1 cellular context compared by ENCODE assay signal in the genomic region with DNA sequence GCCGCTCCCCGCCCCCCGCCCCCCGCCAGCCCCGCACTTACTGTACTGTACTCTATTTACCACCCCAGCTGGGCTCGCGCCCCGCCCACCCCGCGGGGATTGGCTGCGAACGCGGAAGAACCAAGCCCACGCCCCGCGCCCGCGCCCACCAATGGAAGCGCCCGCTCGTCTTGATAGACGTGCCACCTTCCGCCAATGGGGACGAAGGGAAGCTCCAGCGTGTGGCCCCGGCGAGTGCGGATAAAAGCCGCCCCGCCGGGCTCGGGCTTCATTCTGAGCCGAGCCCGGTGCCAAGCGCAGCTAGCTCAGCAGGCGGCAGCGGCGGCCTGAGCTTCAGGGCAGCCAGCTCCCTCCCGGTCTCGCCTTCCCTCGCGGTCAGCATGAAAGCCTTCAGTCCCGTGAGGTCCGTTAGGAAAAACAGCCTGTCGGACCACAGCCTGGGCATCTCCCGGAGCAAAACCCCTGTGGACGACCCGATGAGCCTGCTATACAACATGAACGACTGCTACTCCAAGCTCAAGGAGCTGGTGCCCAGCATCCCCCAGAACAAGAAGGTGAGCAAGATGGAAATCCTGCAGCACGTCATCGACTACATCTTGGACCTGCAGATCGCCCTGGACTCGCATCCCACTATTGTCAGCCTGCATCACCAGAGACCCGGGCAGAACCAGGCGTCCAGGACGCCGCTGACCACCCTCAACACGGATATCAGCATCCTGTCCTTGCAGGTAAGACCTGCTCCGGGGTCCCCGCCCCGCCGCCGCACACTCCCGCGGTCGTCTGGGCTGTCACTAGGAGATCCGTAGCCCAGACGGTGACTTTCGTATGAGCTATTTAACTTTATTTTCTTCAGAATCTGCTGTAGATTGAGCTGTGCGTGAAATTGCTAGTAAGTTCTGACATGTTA.
A peak's percentile ranks its signal among the peaks of the same experiment; 100 is the strongest.
TF ChIP-seq lines count a peak whose summit lies in the region.

A gene with protein sequence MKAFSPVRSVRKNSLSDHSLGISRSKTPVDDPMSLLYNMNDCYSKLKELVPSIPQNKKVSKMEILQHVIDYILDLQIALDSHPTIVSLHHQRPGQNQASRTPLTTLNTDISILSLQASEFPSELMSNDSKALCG (plus strand): TSS at position 271 of the 907 bp plus-strand sequence. CDS start 110 bp downstream, at position 381.

TF ChIP-seq in GM12878, 131 proteins besides CTCF, POLR2A, EP300 and RAD21 (continued from another document and continues in another):
- TF ChIP-seq CHD1 (IDR thresholded peaks at IDR 0.05; ENCODE audit: low read depth, low read length) = no peak; the same call in 1 of the 2 replicates
- TF ChIP-seq, protein P1, sequence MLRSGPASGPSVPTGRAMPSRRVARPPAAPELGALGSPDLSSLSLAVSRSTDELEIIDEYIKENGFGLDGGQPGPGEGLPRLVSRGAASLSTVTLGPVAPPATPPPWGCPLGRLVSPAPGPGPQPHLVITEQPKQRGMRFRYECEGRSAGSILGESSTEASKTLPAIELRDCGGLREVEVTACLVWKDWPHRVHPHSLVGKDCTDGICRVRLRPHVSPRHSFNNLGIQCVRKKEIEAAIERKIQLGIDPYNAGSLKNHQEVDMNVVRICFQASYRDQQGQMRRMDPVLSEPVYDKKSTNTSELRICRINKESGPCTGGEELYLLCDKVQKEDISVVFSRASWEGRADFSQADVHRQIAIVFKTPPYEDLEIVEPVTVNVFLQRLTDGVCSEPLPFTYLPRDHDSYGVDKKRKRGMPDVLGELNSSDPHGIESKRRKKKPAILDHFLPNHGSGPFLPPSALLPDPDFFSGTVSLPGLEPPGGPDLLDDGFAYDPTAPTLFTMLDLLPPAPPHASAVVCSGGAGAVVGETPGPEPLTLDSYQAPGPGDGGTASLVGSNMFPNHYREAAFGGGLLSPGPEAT (IDR thresholded peaks at IDR 0.05; ENCODE audit: low read depth) = peak; percentile 65
- TF ChIP-seq SPI1 (IDR thresholded peaks at IDR 0.05; ENCODE audit: borderline replicate concordance, insufficient read depth, low read depth, low read length) = no peak
- TF ChIP-seq DPF2 (IDR thresholded peaks at IDR 0.05) = peak; percentile 98
- TF ChIP-seq, protein P2, sequence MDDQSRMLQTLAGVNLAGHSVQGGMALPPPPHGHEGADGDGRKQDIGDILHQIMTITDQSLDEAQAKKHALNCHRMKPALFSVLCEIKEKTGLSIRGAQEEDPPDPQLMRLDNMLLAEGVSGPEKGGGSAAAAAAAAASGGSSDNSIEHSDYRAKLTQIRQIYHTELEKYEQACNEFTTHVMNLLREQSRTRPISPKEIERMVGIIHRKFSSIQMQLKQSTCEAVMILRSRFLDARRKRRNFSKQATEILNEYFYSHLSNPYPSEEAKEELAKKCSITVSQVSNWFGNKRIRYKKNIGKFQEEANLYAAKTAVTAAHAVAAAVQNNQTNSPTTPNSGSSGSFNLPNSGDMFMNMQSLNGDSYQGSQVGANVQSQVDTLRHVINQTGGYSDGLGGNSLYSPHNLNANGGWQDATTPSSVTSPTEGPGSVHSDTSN (IDR thresholded peaks at IDR 0.05; ENCODE audit: insufficient replicate concordance, low read depth, low read length) = peak; percentile 99
- no peak; the same call in 1 of the 2 replicates for TF ChIP-seq ZSCAN29 (IDR thresholded peaks at IDR 0.05)
- TF ChIP-seq SP1 (IDR thresholded peaks at IDR 0.05; ENCODE audit: low read depth, low read length) = peak; percentile 98
- no peak for TF ChIP-seq CBX5 (IDR thresholded peaks at IDR 0.05; ENCODE audit: low read depth)
- TF ChIP-seq ZNF24 (IDR thresholded peaks at IDR 0.05) = peak; percentile 74; the same call in 1 of the 2 replicates
- TF ChIP-seq NR2C1 (IDR thresholded peaks at IDR 0.05) = no peak
- no peak for TF ChIP-seq RBBP5 (conservative IDR thresholded peaks at IDR 0.05)
- TF ChIP-seq NR2C2 (IDR thresholded peaks at IDR 0.05; ENCODE audit: borderline replicate concordance, control insufficient read depth, insufficient read length, low read depth) = no peak
- peak; percentile 54; the same call in 1 of the 2 replicates for TF ChIP-seq PAX5 (IDR thresholded peaks at IDR 0.05; ENCODE audit: borderline replicate concordance, low read depth, low read length)
- no peak for TF ChIP-seq SREBF2 (IDR thresholded peaks at IDR 0.05; ENCODE audit: low read length)
- TF ChIP-seq TARDBP (IDR thresholded peaks at IDR 0.05; ENCODE audit: borderline replicate concordance) = peak; percentile 60; the same call in 1 of the 2 replicates
- TF ChIP-seq, protein P3, sequence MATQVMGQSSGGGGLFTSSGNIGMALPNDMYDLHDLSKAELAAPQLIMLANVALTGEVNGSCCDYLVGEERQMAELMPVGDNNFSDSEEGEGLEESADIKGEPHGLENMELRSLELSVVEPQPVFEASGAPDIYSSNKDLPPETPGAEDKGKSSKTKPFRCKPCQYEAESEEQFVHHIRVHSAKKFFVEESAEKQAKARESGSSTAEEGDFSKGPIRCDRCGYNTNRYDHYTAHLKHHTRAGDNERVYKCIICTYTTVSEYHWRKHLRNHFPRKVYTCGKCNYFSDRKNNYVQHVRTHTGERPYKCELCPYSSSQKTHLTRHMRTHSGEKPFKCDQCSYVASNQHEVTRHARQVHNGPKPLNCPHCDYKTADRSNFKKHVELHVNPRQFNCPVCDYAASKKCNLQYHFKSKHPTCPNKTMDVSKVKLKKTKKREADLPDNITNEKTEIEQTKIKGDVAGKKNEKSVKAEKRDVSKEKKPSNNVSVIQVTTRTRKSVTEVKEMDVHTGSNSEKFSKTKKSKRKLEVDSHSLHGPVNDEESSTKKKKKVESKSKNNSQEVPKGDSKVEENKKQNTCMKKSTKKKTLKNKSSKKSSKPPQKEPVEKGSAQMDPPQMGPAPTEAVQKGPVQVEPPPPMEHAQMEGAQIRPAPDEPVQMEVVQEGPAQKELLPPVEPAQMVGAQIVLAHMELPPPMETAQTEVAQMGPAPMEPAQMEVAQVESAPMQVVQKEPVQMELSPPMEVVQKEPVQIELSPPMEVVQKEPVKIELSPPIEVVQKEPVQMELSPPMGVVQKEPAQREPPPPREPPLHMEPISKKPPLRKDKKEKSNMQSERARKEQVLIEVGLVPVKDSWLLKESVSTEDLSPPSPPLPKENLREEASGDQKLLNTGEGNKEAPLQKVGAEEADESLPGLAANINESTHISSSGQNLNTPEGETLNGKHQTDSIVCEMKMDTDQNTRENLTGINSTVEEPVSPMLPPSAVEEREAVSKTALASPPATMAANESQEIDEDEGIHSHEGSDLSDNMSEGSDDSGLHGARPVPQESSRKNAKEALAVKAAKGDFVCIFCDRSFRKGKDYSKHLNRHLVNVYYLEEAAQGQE (IDR thresholded peaks at IDR 0.05; ENCODE audit: low read depth, low read length) = peak; percentile 62
- no peak for TF ChIP-seq TCF7 (IDR thresholded peaks at IDR 0.05; ENCODE audit: borderline replicate concordance)
- TF ChIP-seq ESRRA (IDR thresholded peaks at IDR 0.05; ENCODE audit: low read length) = peak; percentile 87; the same call in 1 of the 2 replicates
- TF ChIP-seq, protein P4, sequence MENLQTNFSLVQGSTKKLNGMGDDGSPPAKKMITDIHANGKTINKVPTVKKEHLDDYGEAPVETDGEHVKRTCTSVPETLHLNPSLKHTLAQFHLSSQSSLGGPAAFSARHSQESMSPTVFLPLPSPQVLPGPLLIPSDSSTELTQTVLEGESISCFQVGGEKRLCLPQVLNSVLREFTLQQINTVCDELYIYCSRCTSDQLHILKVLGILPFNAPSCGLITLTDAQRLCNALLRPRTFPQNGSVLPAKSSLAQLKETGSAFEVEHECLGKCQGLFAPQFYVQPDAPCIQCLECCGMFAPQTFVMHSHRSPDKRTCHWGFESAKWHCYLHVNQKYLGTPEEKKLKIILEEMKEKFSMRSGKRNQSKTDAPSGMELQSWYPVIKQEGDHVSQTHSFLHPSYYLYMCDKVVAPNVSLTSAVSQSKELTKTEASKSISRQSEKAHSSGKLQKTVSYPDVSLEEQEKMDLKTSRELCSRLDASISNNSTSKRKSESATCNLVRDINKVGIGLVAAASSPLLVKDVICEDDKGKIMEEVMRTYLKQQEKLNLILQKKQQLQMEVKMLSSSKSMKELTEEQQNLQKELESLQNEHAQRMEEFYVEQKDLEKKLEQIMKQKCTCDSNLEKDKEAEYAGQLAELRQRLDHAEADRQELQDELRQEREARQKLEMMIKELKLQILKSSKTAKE (IDR thresholded peaks at IDR 0.05; ENCODE audit: low read depth, poor library complexity, severe bottlenecking) = no peak
- peak; percentile 94 for TF ChIP-seq CBFB (IDR thresholded peaks at IDR 0.05; ENCODE audit: low read depth)
- TF ChIP-seq, protein P5, sequence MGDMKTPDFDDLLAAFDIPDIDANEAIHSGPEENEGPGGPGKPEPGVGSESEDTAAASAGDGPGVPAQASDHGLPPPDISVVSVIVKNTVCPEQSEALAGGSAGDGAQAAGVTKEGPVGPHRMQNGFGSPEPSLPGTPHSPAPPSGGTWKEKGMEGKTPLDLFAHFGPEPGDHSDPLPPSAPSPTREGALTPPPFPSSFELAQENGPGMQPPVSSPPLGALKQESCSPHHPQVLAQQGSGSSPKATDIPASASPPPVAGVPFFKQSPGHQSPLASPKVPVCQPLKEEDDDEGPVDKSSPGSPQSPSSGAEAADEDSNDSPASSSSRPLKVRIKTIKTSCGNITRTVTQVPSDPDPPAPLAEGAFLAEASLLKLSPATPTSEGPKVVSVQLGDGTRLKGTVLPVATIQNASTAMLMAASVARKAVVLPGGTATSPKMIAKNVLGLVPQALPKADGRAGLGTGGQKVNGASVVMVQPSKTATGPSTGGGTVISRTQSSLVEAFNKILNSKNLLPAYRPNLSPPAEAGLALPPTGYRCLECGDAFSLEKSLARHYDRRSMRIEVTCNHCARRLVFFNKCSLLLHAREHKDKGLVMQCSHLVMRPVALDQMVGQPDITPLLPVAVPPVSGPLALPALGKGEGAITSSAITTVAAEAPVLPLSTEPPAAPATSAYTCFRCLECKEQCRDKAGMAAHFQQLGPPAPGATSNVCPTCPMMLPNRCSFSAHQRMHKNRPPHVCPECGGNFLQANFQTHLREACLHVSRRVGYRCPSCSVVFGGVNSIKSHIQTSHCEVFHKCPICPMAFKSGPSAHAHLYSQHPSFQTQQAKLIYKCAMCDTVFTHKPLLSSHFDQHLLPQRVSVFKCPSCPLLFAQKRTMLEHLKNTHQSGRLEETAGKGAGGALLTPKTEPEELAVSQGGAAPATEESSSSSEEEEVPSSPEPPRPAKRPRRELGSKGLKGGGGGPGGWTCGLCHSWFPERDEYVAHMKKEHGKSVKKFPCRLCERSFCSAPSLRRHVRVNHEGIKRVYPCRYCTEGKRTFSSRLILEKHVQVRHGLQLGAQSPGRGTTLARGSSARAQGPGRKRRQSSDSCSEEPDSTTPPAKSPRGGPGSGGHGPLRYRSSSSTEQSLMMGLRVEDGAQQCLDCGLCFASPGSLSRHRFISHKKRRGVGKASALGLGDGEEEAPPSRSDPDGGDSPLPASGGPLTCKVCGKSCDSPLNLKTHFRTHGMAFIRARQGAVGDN (IDR thresholded peaks at IDR 0.05) = peak; percentile 99
- peak; percentile 88; the same call in 1 of the 2 replicates for TF ChIP-seq RB1 (IDR thresholded peaks at IDR 0.05; ENCODE audit: borderline replicate concordance)
- TF ChIP-seq GABPA (IDR thresholded peaks at IDR 0.05; ENCODE audit: low read depth) = no peak
- no peak for TF ChIP-seq HDAC6 (IDR thresholded peaks at IDR 0.05; ENCODE audit: unreplicated experiment)
- no peak for TF ChIP-seq TBL1XR1 (IDR thresholded peaks at IDR 0.05; ENCODE audit: low read depth, low read length)
- TF ChIP-seq BACH1 (IDR thresholded peaks at IDR 0.05; ENCODE audit: borderline replicate concordance) = peak; percentile 97
- TF ChIP-seq NRF1 (conservative IDR thresholded peaks at IDR 0.05; ENCODE audit: low read depth, low read length) = no peak
- TF ChIP-seq RCOR1 (conservative IDR thresholded peaks at IDR 0.05; ENCODE audit: low read depth, low read length) = no peak; the same call in 1 of the 2 replicates
- TF ChIP-seq, protein P6, sequence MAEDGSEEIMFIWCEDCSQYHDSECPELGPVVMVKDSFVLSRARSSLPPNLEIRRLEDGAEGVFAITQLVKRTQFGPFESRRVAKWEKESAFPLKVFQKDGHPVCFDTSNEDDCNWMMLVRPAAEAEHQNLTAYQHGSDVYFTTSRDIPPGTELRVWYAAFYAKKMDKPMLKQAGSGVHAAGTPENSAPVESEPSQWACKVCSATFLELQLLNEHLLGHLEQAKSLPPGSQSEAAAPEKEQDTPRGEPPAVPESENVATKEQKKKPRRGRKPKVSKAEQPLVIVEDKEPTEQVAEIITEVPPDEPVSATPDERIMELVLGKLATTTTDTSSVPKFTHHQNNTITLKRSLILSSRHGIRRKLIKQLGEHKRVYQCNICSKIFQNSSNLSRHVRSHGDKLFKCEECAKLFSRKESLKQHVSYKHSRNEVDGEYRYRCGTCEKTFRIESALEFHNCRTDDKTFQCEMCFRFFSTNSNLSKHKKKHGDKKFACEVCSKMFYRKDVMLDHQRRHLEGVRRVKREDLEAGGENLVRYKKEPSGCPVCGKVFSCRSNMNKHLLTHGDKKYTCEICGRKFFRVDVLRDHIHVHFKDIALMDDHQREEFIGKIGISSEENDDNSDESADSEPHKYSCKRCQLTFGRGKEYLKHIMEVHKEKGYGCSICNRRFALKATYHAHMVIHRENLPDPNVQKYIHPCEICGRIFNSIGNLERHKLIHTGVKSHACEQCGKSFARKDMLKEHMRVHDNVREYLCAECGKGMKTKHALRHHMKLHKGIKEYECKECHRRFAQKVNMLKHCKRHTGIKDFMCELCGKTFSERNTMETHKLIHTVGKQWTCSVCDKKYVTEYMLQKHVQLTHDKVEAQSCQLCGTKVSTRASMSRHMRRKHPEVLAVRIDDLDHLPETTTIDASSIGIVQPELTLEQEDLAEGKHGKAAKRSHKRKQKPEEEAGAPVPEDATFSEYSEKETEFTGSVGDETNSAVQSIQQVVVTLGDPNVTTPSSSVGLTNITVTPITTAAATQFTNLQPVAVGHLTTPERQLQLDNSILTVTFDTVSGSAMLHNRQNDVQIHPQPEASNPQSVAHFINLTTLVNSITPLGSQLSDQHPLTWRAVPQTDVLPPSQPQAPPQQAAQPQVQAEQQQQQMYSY (CRISPR knock-in tag; IDR thresholded peaks at IDR 0.05) = no peak
- TF ChIP-seq, protein P7, sequence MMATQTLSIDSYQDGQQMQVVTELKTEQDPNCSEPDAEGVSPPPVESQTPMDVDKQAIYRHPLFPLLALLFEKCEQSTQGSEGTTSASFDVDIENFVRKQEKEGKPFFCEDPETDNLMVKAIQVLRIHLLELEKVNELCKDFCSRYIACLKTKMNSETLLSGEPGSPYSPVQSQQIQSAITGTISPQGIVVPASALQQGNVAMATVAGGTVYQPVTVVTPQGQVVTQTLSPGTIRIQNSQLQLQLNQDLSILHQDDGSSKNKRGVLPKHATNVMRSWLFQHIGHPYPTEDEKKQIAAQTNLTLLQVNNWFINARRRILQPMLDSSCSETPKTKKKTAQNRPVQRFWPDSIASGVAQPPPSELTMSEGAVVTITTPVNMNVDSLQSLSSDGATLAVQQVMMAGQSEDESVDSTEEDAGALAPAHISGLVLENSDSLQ (IDR thresholded peaks at IDR 0.05) = peak; percentile 99
- TF ChIP-seq MTA2 (IDR thresholded peaks at IDR 0.05; ENCODE audit: low read depth) = no peak
- no peak for TF ChIP-seq EZH2 (IDR thresholded peaks at IDR 0.05; ENCODE audit: borderline replicate concordance, control insufficient read depth, low read depth, low read length)
- TF ChIP-seq BCL11A (IDR thresholded peaks at IDR 0.05; ENCODE audit: low read depth, low read length) = peak; percentile 20; the same call in 1 of the 2 replicates
- TF ChIP-seq SRF (IDR thresholded peaks at IDR 0.05; ENCODE audit: low read depth in 2 of 2, low read length in 2 of 2) = no peak
- TF ChIP-seq PML (IDR thresholded peaks at IDR 0.05; ENCODE audit: low read length) = peak; percentile 92; the same call in 1 of the 2 replicates
- TF ChIP-seq ZNF384 (IDR thresholded peaks at IDR 0.05; ENCODE audit: borderline replicate concordance, low read depth, low read length) = no peak
